In genomic region chr15:51828621-51829359, GRCh38 we compare ENCODE assay signal across 9 cellular contexts. TPM values are rescaled to one million over a fixed set of nuclear protein-coding genes. Genes with fewer than 3 reads are reported as not detected.
DNase-seq lines count a peak whose midpoint lies in the region; ATAC-seq and TF ChIP-seq lines count a peak whose summit lies in the region.
"Had no signal": no experiment of that assay in that cellular context is flagged by ENCODE, and none has a peak within 500 bp of the region (broad histone marks: within the 10 kb centered on the region; RNA-seq: fewer than 3 reads in every experiment).

No MANE protein-coding gene starts in this region.

- H2BK12ac ChIP-seq in mesenchymal stem cell (ENCODE audit: low read length in 2 of 2): no peak overlapping the region

- no peak overlapping the region for H2BK15ac ChIP-seq in mesenchymal stem cell (ENCODE audit: low read depth, poor library complexity, severe bottlenecking)

- H3K23ac ChIP-seq in mesenchymal stem cell (ENCODE audit: low read length in 2 of 2): no peak overlapping the region

- no peak overlapping the region for H4K8ac ChIP-seq in mesenchymal stem cell (ENCODE audit: low read length)

- no peaks in the 10 kb centered on the region for H3K27me3 ChIP-seq in ascending aorta
- no peaks in the 10 kb centered on the region for H3K27me3 ChIP-seq in mesenchymal stem cell (ENCODE audit: control insufficient read depth in 1 of 2, insufficient read depth in 1 of 2, low read length in 2 of 2)
- H3K27me3 ChIP-seq in aorta (ENCODE audit: control insufficient read depth in 1 of 2, insufficient read depth in 2 of 2, low read length in 1 of 2): no peaks in the 10 kb centered on the region
- H3K27me3 ChIP-seq: cardiac muscle cell had no signal

- DNase-seq in 8988T: peak; percentile 53
- peak; percentile 92 for DNase-seq in HS-27A (ENCODE audit: low read depth)
- DNase-seq in ascending aorta (ENCODE audit: low spot score in 2 of 2): no peak
- DNase-seq in mesenchymal stem cell: no peak
- no peak for DNase-seq in NCI-H1694 (lab: John Stamatoyannopoulos, UW)
- no peak for DNase-seq in midbrain (lab: John Stamatoyannopoulos, UW)
- DNase-seq in aorta: no peak

- H3K4me1 ChIP-seq in ascending aorta (peaks cover 0 to 19% of the 10 kb centered on the region in 2 donors), mesenchymal stem cell (ENCODE audit: control insufficient read depth, insufficient read depth, low read depth, low read length) (peaks cover 5% of the 10 kb centered on the region), aorta (ENCODE audit: control insufficient read depth in 1 of 2, insufficient read depth in 2 of 2, low read length in 2 of 2) (no peaks in the 10 kb centered on the region)

- WGBS in mesenchymal stem cell: 72% methylated on average over 9 of the region's 9 CpGs
- WGBS in aorta, 2 donors: 84 to 86% methylated on average over 9 of the region's 9 CpGs

- H3K9ac ChIP-seq in mesenchymal stem cell (ENCODE audit: low read length): no peak overlapping the region

- H3K4ac ChIP-seq in mesenchymal stem cell (ENCODE audit: low read depth in 1 of 2, low read length in 2 of 2): no peak overlapping the region

- H3K4me3 ChIP-seq in ascending aorta (peak overlapping the region in 1 of 2 donors; percentile 97), mesenchymal stem cell (ENCODE audit: insufficient read depth in 1 of 2, low read depth in 1 of 2, low read length in 2 of 2) (peak overlapping the region in 1 of 2 experiments; percentile 97), aorta (ENCODE audit: low read length in 2 of 2) (no peak overlapping the region)

- no peak for TF ChIP-seq CTCF in ascending aorta (IDR thresholded peaks at IDR 0.05)

- no peak overlapping the region for H2BK5ac ChIP-seq in mesenchymal stem cell (ENCODE audit: low read depth, low read length, poor library complexity, severe bottlenecking)

- H2BK120ac ChIP-seq in mesenchymal stem cell (ENCODE audit: low read depth, low read length): peak overlapping the region; percentile 19

- ATAC-seq in GM18867 (IDR thresholded peaks at IDR 0.05; ENCODE audit: unreplicated experiment): no peak
- ATAC-seq in aorta (ENCODE audit: low FRiP score): no peak

- H3K79me1 ChIP-seq in mesenchymal stem cell (replicated peaks; ENCODE audit: low read length, poor library complexity, severe bottlenecking): no peaks in the 10 kb centered on the region

- H3K14ac ChIP-seq in mesenchymal stem cell (ENCODE audit: low read length in 2 of 2): no peak overlapping the region

- intact Hi-C loops in ascending aorta (cut with DNase I) (loop anchor here (5.0 kb wide), 1 partner anchor 91 kb away; the partner anchor contains the start of gene LYSMD2), aorta (cut with DNase I) (no loop called here)

- no peaks in the 10 kb centered on the region for H3K9me3 ChIP-seq in ascending aorta
- no peaks in the 10 kb centered on the region for H3K9me3 ChIP-seq in mesenchymal stem cell (ENCODE audit: control insufficient read depth, low read length)
- H3K9me3 ChIP-seq in aorta (ENCODE audit: control insufficient read depth, low read length): no peaks in the 10 kb centered on the region

- peak overlapping the region in 1 of 2 experiments; percentile 11 for H3K18ac ChIP-seq in mesenchymal stem cell (ENCODE audit: low read depth in 1 of 2, low read length in 2 of 2)

- H3K36me3 ChIP-seq in ascending aorta (no peaks in the 10 kb centered on the region), mesenchymal stem cell (ENCODE audit: control insufficient read depth in 1 of 2, insufficient read depth in 2 of 2, low read depth in 1 of 2, low read length in 2 of 2) (no peaks in the 10 kb centered on the region), aorta (ENCODE audit: control insufficient read depth in 1 of 2, insufficient read depth in 2 of 2, low read length in 1 of 2) (no peaks in the 10 kb centered on the region)
- H3K36me3 ChIP-seq: cardiac muscle cell had no signal

- H4K91ac ChIP-seq in mesenchymal stem cell (ENCODE audit: low read length): no peak overlapping the region

- H2AK5ac ChIP-seq in mesenchymal stem cell (ENCODE audit: low read length, severe bottlenecking): peak overlapping the region; percentile 69

- H2AFZ ChIP-seq in mesenchymal stem cell (ENCODE audit: low read depth, low read length): peak overlapping the region; percentile 39

- peak overlapping the region; percentile 34 for H3K4me2 ChIP-seq in mesenchymal stem cell (ENCODE audit: low read length, poor library complexity, severe bottlenecking)

- H3K27ac ChIP-seq in ascending aorta (peak overlapping the region; percentile 84 to 95), mesenchymal stem cell (ENCODE audit: low read length, poor library complexity, severe bottlenecking) (peak overlapping the region; percentile 53), aorta (ENCODE audit: low read depth in 1 of 2, low read length in 2 of 2) (no peak overlapping the region)

RNA-seq across cellular contexts. Expression of gene TMOD3, which starts 0.7 kb away (rescaled TPM):
- total RNA-seq in ascending aorta: 28.0 TPM
- polyA plus RNA-seq in mesenchymal stem cell (2013, experiment 1 of 2): 23.3 TPM
- polyA plus RNA-seq in mesenchymal stem cell (2013, experiment 2 of 2): 24.1 TPM
- total RNA-seq in aorta: 10 to 100 TPM; 47.8 to 57.3 TPM
- polyA plus RNA-seq in aorta: 10 to 100 TPM; 11.0 to 11.6 TPM

Comparison
In these comparisons a context has a peak if more than half of its experiments do, and no peak if none do; other contexts are left out.
1. DNase-seq: peak in 8988T (single experiment) and HS-27A (single experiment); none in ascending aorta (0 of 2), mesenchymal stem cell (single experiment), NCI-H1694 (single experiment), midbrain (single experiment) and aorta (0 of 2).
2. H3K27ac ChIP-seq: peak in ascending aorta (2 of 2) and mesenchymal stem cell (single experiment); none in aorta (0 of 2).